12 cellular contexts compared by ENCODE assay signal in genomic region chr10:113357688-113358306, GRCh38.
"Had no signal": no experiment of that assay in that cellular context is flagged by ENCODE, and none has a peak within 500 bp of the region (broad histone marks: within the 10 kb centered on the region; RNA-seq: fewer than 3 reads in every experiment).

No MANE protein-coding gene starts in this region.

- H3K4me3 Mint-ChIP-seq: activated CD4-positive, alpha-beta memory T cell treated with anti-CD3 and anti-CD28 coated beads for 36 hours; activated naive CD8-positive, alpha-beta T cell; activated T-cell treated with anti-CD3 and anti-CD28 coated beads, Interleukin-2, amount 50 U/mL, for 4 hours; stimulated activated memory B cell treated with anti-CD40 and anti-IgM and Interleukin-4, amounts not matched to agents 10 μg/mL and 1 μg/mL and 100 μg/mL, for 72 hours had no signal

- H3K9me3 ChIP-seq: right atrium auricular region, upper lobe of left lung had no signal

- DNase-seq: activated CD4-positive, alpha-beta memory T cell treated with anti-CD3 and anti-CD28 coated beads for 36 hours; activated effector memory CD4-positive, alpha-beta T cell treated with anti-CD3 and anti-CD28 coated beads, Interleukin-2, amount 50 U/mL, for 16 hours; activated T-cell treated with anti-CD3 and anti-CD28 coated beads, Interleukin-2, amount 50 U/mL, for 4 hours; dermis blood vessel endothelial cell; mammary epithelial cell; T-helper 9 cell; upper lobe of left lung had no signal

- H3K27ac Mint-ChIP-seq: activated CD4-positive, alpha-beta memory T cell treated with anti-CD3 and anti-CD28 coated beads for 36 hours; activated naive CD8-positive, alpha-beta T cell; stimulated activated memory B cell treated with anti-CD40 and anti-IgM and Interleukin-4, amounts not matched to agents 10 μg/mL and 1 μg/mL and 100 μg/mL, for 72 hours had no signal

- H3K4me3 ChIP-seq: right atrium auricular region, smooth muscle cell, upper lobe of left lung had no signal

- H3K27me3 ChIP-seq: right atrium auricular region, upper lobe of left lung had no signal

- H3K4me1 ChIP-seq: parathyroid adenoma, right atrium auricular region had no signal

- H3K4me1 Mint-ChIP-seq: stimulated activated memory B cell treated with anti-CD40 and anti-IgM and Interleukin-4, amounts not matched to agents 10 μg/mL and 1 μg/mL and 100 μg/mL, for 72 hours had no signal

- H3K36me3 ChIP-seq: right atrium auricular region, upper lobe of left lung had no signal

- H3K9me3 Mint-ChIP-seq: activated CD4-positive, alpha-beta memory T cell treated with anti-CD3 and anti-CD28 coated beads for 36 hours; activated T-cell treated with anti-CD3 and anti-CD28 coated beads, Interleukin-2, amount 50 U/mL, for 4 hours; stimulated activated memory B cell treated with anti-CD40 and anti-IgM and Interleukin-4, amounts not matched to agents 10 μg/mL and 1 μg/mL and 100 μg/mL, for 72 hours had no signal

- H3K36me3 Mint-ChIP-seq: activated CD4-positive, alpha-beta memory T cell treated with anti-CD3 and anti-CD28 coated beads for 36 hours; activated naive CD8-positive, alpha-beta T cell; stimulated activated memory B cell treated with anti-CD40 and anti-IgM and Interleukin-4, amounts not matched to agents 10 μg/mL and 1 μg/mL and 100 μg/mL, for 72 hours had no signal
